ENCODE assay signal across 8 cellular contexts in genomic region chr2:44479127-44479887, GRCh38.
A peak's percentile ranks its signal among the peaks of the same experiment; 100 is the strongest.
DNase-seq lines count a peak whose midpoint lies in the region; ATAC-seq and TF ChIP-seq lines count a peak whose summit lies in the region.

No MANE protein-coding gene starts in this region.

- no peaks in the 10 kb centered on the region for H3K36me3 ChIP-seq in HUES48 (ENCODE audit: control insufficient read depth, insufficient read depth, low read length)

- peaks cover 3% of the 10 kb centered on the region for H3K36me3 Mint-ChIP-seq in activated T-cell treated with anti-CD3 and anti-CD28 coated beads, Interleukin-2, amount 50 U/mL, for 4 hours (ENCODE audit: insufficient read depth)

- H3K9ac ChIP-seq in HUES48 (ENCODE audit: low read depth, low read length), result no peak overlapping the region

- peaks cover 8% of the 10 kb centered on the region for H3K4me1 Mint-ChIP-seq in activated T-cell treated with anti-CD3 and anti-CD28 coated beads, Interleukin-2, amount 50 U/mL, for 4 hours (ENCODE audit: low read depth)

- TF ChIP-seq CTCF in fibroblast of villous mesenchyme (IDR thresholded peaks at IDR 0.05; ENCODE audit: insufficient read depth, low read depth, low read length), result peak; percentile 100

- no peak overlapping the region for H3K4me3 ChIP-seq in HUES48 (ENCODE audit: low read depth, low read length)
- no peak overlapping the region for H3K4me3 ChIP-seq in fibroblast of villous mesenchyme (ENCODE audit: low read depth, low read length)

- H3K4me3 Mint-ChIP-seq in activated T-cell treated with anti-CD3 and anti-CD28 coated beads, Interleukin-2, amount 50 U/mL, for 4 hours, result no peak overlapping the region

- no peaks in the 10 kb centered on the region for H3K27me3 ChIP-seq in HUES48 (ENCODE audit: control insufficient read depth, insufficient read depth, low read length)

- peak overlapping the region; percentile 37 for H3K27ac ChIP-seq in HUES48 (ENCODE audit: low read depth, low read length)

- peak; percentile 84 for DNase-seq in EH (ENCODE audit: low read depth)
- DNase-seq in NCI-H82 treated with DMSO at 0.1 percent for 48 hours (lab: John Stamatoyannopoulos, UW; ENCODE audit: unreplicated experiment), result peak; percentile 89
- DNase-seq in activated T-cell treated with anti-CD3 and anti-CD28 coated beads, Interleukin-2, amount 50 U/mL, for 4 hours, result peak; percentile 15
- DNase-seq in fibroblast of villous mesenchyme (ENCODE audit: low read depth), result peak; percentile 83
- peak; percentile 67 for DNase-seq in non-pigmented ciliary epithelial cell (ENCODE audit: low read depth)
- DNase-seq in effector CD8-positive, alpha-beta T cell (lab: John Stamatoyannopoulos, UW), result no peak

- no peaks in the 10 kb centered on the region for H3K27me3 Mint-ChIP-seq in activated T-cell treated with anti-CD3 and anti-CD28 coated beads, Interleukin-2, amount 50 U/mL, for 4 hours (ENCODE audit: low read depth)

- H3K9me3 ChIP-seq in HUES48 (ENCODE audit: control insufficient read depth, insufficient read depth, low read length), result no peaks in the 10 kb centered on the region

- peaks cover 18% of the 10 kb centered on the region for H3K4me1 ChIP-seq in HUES48 (ENCODE audit: control insufficient read depth, insufficient read depth, low read length)

- no peaks in the 10 kb centered on the region for H3K9me3 Mint-ChIP-seq in activated T-cell treated with anti-CD3 and anti-CD28 coated beads, Interleukin-2, amount 50 U/mL, for 4 hours

- ATAC-seq in GM21576 (IDR thresholded peaks at IDR 0.05; ENCODE audit: unreplicated experiment), result peak; percentile 93
- ATAC-seq in activated T-cell treated with anti-CD3 and anti-CD28 coated beads, Interleukin-2, amount 50 U/mL, for 4 hours, result peak; percentile 99 to 100
